Comparison of ENCODE assay signal across 9 cellular contexts in genomic region chr2:71609958-71610357, GRCh38.
DNase-seq lines count a peak whose midpoint lies in the region; ATAC-seq and TF ChIP-seq lines count a peak whose summit lies in the region.
"Had no signal": no experiment of that assay in that cellular context is flagged by ENCODE, and none has a peak within 500 bp of the region (broad histone marks: within the 10 kb centered on the region; RNA-seq: fewer than 3 reads in every experiment).

No MANE protein-coding gene starts in this region.

- H3K4me1 Mint-ChIP-seq in Calu3 (ENCODE audit: low read depth, unreplicated experiment): no peaks in the 10 kb centered on the region
- H3K4me1 Mint-ChIP-seq: activated naive CD8-positive, alpha-beta T cell treated with anti-CD3 and anti-CD28 coated beads, Interleukin-2, amount 50 U/mL, for 24 hours had no signal

- no peaks in the 10 kb centered on the region for H3K9me3 Mint-ChIP-seq in Calu3 (ENCODE audit: low read depth, unreplicated experiment)
- H3K9me3 Mint-ChIP-seq: activated naive CD8-positive, alpha-beta T cell treated with anti-CD3 and anti-CD28 coated beads, Interleukin-2, amount 50 U/mL, for 24 hours had no signal

- no peak overlapping the region for H4K5ac ChIP-seq in IMR-90 (ENCODE audit: low read depth, low read length)

- dilution Hi-C loops in IMR-90 (cut with HindIII; ENCODE audit: low sequenced_read_pairs, unreplicated experiment): no loop called here

- no peaks in the 10 kb centered on the region for H3K36me3 ChIP-seq in IMR-90 (ENCODE audit: control insufficient read depth, insufficient read depth, low read length)
- no peaks in the 10 kb centered on the region for H3K36me3 ChIP-seq in lower lobe of right lung

- H3K4me1 ChIP-seq in IMR-90 (ENCODE audit: control insufficient read depth, insufficient read depth, low read length) (no peaks in the 10 kb centered on the region), lower lobe of right lung (peaks cover 21% of the 10 kb centered on the region)

- TF ChIP-seq RAD21 in IMR-90 (IDR thresholded peaks at IDR 0.05; ENCODE audit: low read length): peak; percentile 43

- peak; percentile 39 for TF ChIP-seq CTCF in Calu3 (IDR thresholded peaks at IDR 0.05; ENCODE audit: unreplicated experiment)
- peak; percentile 49 for TF ChIP-seq CTCF in IMR-90 (conservative IDR thresholded peaks at IDR 0.05; ENCODE audit: low read depth, low read length)
- TF ChIP-seq CTCF in VCaP (conservative IDR thresholded peaks at IDR 0.05): peak; percentile 62
- TF ChIP-seq CTCF in lower lobe of right lung (IDR thresholded peaks at IDR 0.05): peak; percentile 44

- H2AK5ac ChIP-seq in IMR-90 (ENCODE audit: low read depth, low read length): no peak overlapping the region

- H2BK5ac ChIP-seq in IMR-90 (ENCODE audit: low read depth, low read length, poor library complexity, severe bottlenecking): no peak overlapping the region

- no peak overlapping the region for H3K56ac ChIP-seq in IMR-90 (ENCODE audit: extremely low read depth, insufficient read depth, low read length)

- H3K36me3 Mint-ChIP-seq in Calu3 (ENCODE audit: insufficient read depth, unreplicated experiment): no peaks in the 10 kb centered on the region

- CTCF ChIA-PET in Calu3 (lab: Charles Lee) (interaction anchor here (1.4 to 1.6 kb wide), 2 partner anchors 188 to 540 kb away, joined by 6 to 10 read pairs; no protein-coding TSS in a partner anchor), IMR-90 (lab: Yijun Ruan, JAX) (interaction anchor here (0.6 to 3.1 kb wide), 8 partner anchors 9 to 539 kb away, joined by 3 to 30 read pairs (median 3); no protein-coding TSS in a partner anchor)

- H3K9me3 ChIP-seq in IMR-90 (ENCODE audit: control insufficient read depth, insufficient read depth, low read length) (no peaks in the 10 kb centered on the region), lower lobe of right lung (no peaks in the 10 kb centered on the region)

- no peaks in the 10 kb centered on the region for H3K9me1 ChIP-seq in IMR-90 (ENCODE audit: insufficient read depth, low read length)

- H4K8ac ChIP-seq in IMR-90 (ENCODE audit: low read depth in 2 of 2, low read length in 2 of 2): no peak overlapping the region

- BruUV-seq in Calu3 (replicated peaks; lab: Mats Ljungman, UMichigan) (no TSS peak), IMR-90 (replicated peaks; lab: Mats Ljungman, UMichigan) (no TSS peak)

- H3K4me2 ChIP-seq in IMR-90 (ENCODE audit: low read depth, low read length): no peak overlapping the region

- POLR2A ChIA-PET in IMR-90 (lab: Charles Lee; ENCODE audit: unreplicated experiment): no interaction called here

- in situ Hi-C loops in IMR-90 (cut with MboI; ENCODE audit: low sequenced_read_pairs): no loop called here

- H3K18ac ChIP-seq in IMR-90 (ENCODE audit: low read depth, low read length): no peak overlapping the region

- H3K4me3 ChIP-seq in IMR-90 (ENCODE audit: insufficient read depth, low read depth, low read length) (no peak overlapping the region), lower lobe of right lung (no peak overlapping the region)

- ATAC-seq in IMR-90 (ENCODE audit: low read depth) (peak; percentile 81), lower lobe of right lung (no peak), GM21723 (IDR thresholded peaks at IDR 0.05; ENCODE audit: unreplicated experiment) (no peak), HG02678 (IDR thresholded peaks at IDR 0.05; ENCODE audit: unreplicated experiment) (no peak), HG03175 (IDR thresholded peaks at IDR 0.05; ENCODE audit: unreplicated experiment) (no peak)
- ATAC-seq: activated naive CD8-positive, alpha-beta T cell treated with anti-CD3 and anti-CD28 coated beads, Interleukin-2, amount 50 U/mL, for 24 hours had no signal

- H3K4me3 Mint-ChIP-seq in Calu3 (ENCODE audit: low read depth, unreplicated experiment): no peak overlapping the region
- H3K4me3 Mint-ChIP-seq: activated naive CD8-positive, alpha-beta T cell treated with anti-CD3 and anti-CD28 coated beads, Interleukin-2, amount 50 U/mL, for 24 hours had no signal

- H3K14ac ChIP-seq in IMR-90 (replicated peaks; ENCODE audit: low read depth, low read length): no peak overlapping the region

- no peaks in the 10 kb centered on the region for H4K20me1 ChIP-seq in IMR-90 (ENCODE audit: insufficient read depth, low read length)

- DNase-seq in Calu3 (no peak), IMR-90 (peak; percentile 54), lower lobe of right lung (no peak)
- no peak for DNase-seq in NK-92 treated with Interleukin-12 subunit alpha and Interleukin-12 subunit beta, amount 100 ng/mL, for 24 hours (lab: John Stamatoyannopoulos, UW)
- DNase-seq: activated naive CD8-positive, alpha-beta T cell treated with anti-CD3 and anti-CD28 coated beads, Interleukin-2, amount 50 U/mL, for 24 hours had no signal

- H3K27ac Mint-ChIP-seq in Calu3 (ENCODE audit: unreplicated experiment): no peak overlapping the region
- H3K27ac Mint-ChIP-seq: activated naive CD8-positive, alpha-beta T cell treated with anti-CD3 and anti-CD28 coated beads, Interleukin-2, amount 50 U/mL, for 24 hours had no signal

- intact Hi-C loops in Calu3 (cut with micrococcal nuclease; ENCODE audit: unreplicated experiment): loop anchor here (1.0 to 5.0 kb wide), 2 partner anchors 188 to 542 kb away; no protein-coding TSS in a partner anchor
- intact Hi-C loops in IMR-90 (cut with micrococcal nuclease): loop anchor here (1.0 to 10.0 kb wide), 7 partner anchors 188 to 1137 kb away; no protein-coding TSS in a partner anchor
- intact Hi-C loops in lower lobe of right lung (cut with DNase I): loop anchor here (5.0 kb wide), 1 partner anchor 187 kb away; no protein-coding TSS in a partner anchor

- no peak overlapping the region for H3K23ac ChIP-seq in IMR-90 (ENCODE audit: low read depth, low read length)

- H3K27me3 Mint-ChIP-seq in Calu3 (ENCODE audit: unreplicated experiment): peaks cover 64% of the 10 kb centered on the region

- no CpG with 5 or more reads among the region's 1 CpG for WGBS in IMR-90 (ENCODE audit: extremely low coverage in 2 of 2, insufficient read length in 1 of 2), 2 experiments

- H3K79me1 ChIP-seq in IMR-90 (ENCODE audit: low read depth in 1 of 2, low read length in 2 of 2): no peaks in the 10 kb centered on the region

- no peak overlapping the region for H2BK120ac ChIP-seq in IMR-90 (ENCODE audit: low read depth, low read length)

- H2AK9ac ChIP-seq in IMR-90 (replicated peaks; ENCODE audit: low read depth, low read length, poor library complexity): no peak overlapping the region

- no peak overlapping the region for H2BK20ac ChIP-seq in IMR-90 (ENCODE audit: low read depth, low read length)

- no peak overlapping the region for H4K91ac ChIP-seq in IMR-90 (ENCODE audit: insufficient read depth, low read depth, low read length)

- peaks cover 42% of the 10 kb centered on the region for H3K27me3 ChIP-seq in IMR-90 (ENCODE audit: control insufficient read depth, insufficient read depth, low read length)
- no peaks in the 10 kb centered on the region for H3K27me3 ChIP-seq in lower lobe of right lung (ENCODE audit: low read depth)

- no peak overlapping the region for H3K9ac ChIP-seq in IMR-90 (ENCODE audit: low read depth, low read length)

- H2AFZ ChIP-seq in IMR-90 (replicated peaks; ENCODE audit: low read length, poor library complexity): no peak overlapping the region

- no peak for TF ChIP-seq POLR2A in IMR-90 (IDR thresholded peaks at IDR 0.05; ENCODE audit: low read depth, low read length)

- H3K27ac ChIP-seq in IMR-90 (ENCODE audit: insufficient read depth, low read length) (no peak overlapping the region), VCaP (no peak overlapping the region), lower lobe of right lung (no peak overlapping the region)

- H3K4ac ChIP-seq in IMR-90 (ENCODE audit: low read depth, low read length): no peak overlapping the region

- no peak overlapping the region for H2BK15ac ChIP-seq in IMR-90 (ENCODE audit: low read depth, low read length)

TF ChIP-seq in IMR-90, 13 proteins besides CTCF, POLR2A, EP300 and RAD21:
- peak; percentile 27; the same call in 1 of the 2 replicates for TF ChIP-seq SMC3 (IDR thresholded peaks at IDR 0.05; ENCODE audit: low read depth, low read length)
- no peak for TF ChIP-seq CHD1 (IDR thresholded peaks at IDR 0.05; ENCODE audit: low read depth, low read length)
